Comparison of ENCODE assay signal across 16 cellular contexts in genomic region chrX:38600089-38600755, GRCh38. TPM values are rescaled to one million over a fixed set of nuclear protein-coding genes. Genes with fewer than 3 reads are reported as not detected.
DNase-seq lines count a peak whose midpoint lies in the region; ATAC-seq and TF ChIP-seq lines count a peak whose summit lies in the region.
"Had no signal": no experiment of that assay in that cellular context is flagged by ENCODE, and none has a peak within 500 bp of the region (broad histone marks: within the 10 kb centered on the region; RNA-seq: fewer than 3 reads in every experiment).

No MANE protein-coding gene starts in this region.

- H3K4me1 ChIP-seq in cardiac muscle cell (ENCODE audit: low read depth) (peaks cover 24% of the 10 kb centered on the region), left ventricle myocardium inferior (peaks cover 13% of the 10 kb centered on the region), endocrine pancreas (ENCODE audit: control insufficient read depth, insufficient read depth, low read length) (peaks cover 10% of the 10 kb centered on the region), skeletal muscle tissue (ENCODE audit: control insufficient read depth in 3 of 3, insufficient read depth in 3 of 3, low read length in 3 of 3) (peaks cover 0 to 5% (median 5%) of the 10 kb centered on the region in 3 donors), OCI-LY7 (ENCODE audit: insufficient read depth, low read length, poor library complexity, severe bottlenecking) (no peaks in the 10 kb centered on the region), H9 (ENCODE audit: insufficient read depth, low read length) (no peaks in the 10 kb centered on the region)

- H3K27ac ChIP-seq in cardiac muscle cell, result peak overlapping the region; percentile 28
- no peak overlapping the region for H3K27ac ChIP-seq in left ventricle myocardium inferior (replicated peaks)
- H3K27ac ChIP-seq in skeletal muscle tissue (ENCODE audit: low read depth, low read length), result peak overlapping the region; percentile 34
- no peak overlapping the region for H3K27ac ChIP-seq in OCI-LY7 (ENCODE audit: low read depth, low read length, poor library complexity, severe bottlenecking)
- no peak overlapping the region for H3K27ac ChIP-seq in H9 (ENCODE audit: insufficient read length, low read depth, low read length)

- intact Hi-C loops in left ventricle myocardium inferior (cut with micrococcal nuclease), result no loop called here
- intact Hi-C loops in OCI-LY7 (cut with micrococcal nuclease; ENCODE audit: unreplicated experiment), result no loop called here

- H3K4me1 Mint-ChIP-seq in nephron progenitor cell (peaks cover 12% of the 10 kb centered on the region), H9 (peaks cover 0 to 4% of the 10 kb centered on the region in 2 experiments; a peak in 1 of 4 replicates)
- H3K4me1 Mint-ChIP-seq: CD14-positive monocyte had no signal

- no peak overlapping the region for H2BK120ac ChIP-seq in H9 (ENCODE audit: low read depth, low read length, poor library complexity, severe bottlenecking)

- H3K9me3 ChIP-seq in cardiac muscle cell (ENCODE audit: low read depth) (no peaks in the 10 kb centered on the region), left ventricle myocardium inferior (replicated peaks) (no peaks in the 10 kb centered on the region), endocrine pancreas (ENCODE audit: control insufficient read depth, low read length) (no peaks in the 10 kb centered on the region), skeletal muscle tissue (ENCODE audit: control insufficient read depth in 3 of 3, low read length in 3 of 3) (no peaks in the 10 kb centered on the region), OCI-LY7 (ENCODE audit: low read length) (no peaks in the 10 kb centered on the region), H9 (ENCODE audit: control insufficient read depth, low read depth, low read length) (peaks cover 5% of the 10 kb centered on the region)

- H3K23me2 ChIP-seq in H9 (ENCODE audit: insufficient read length, low read depth, low read length, poor library complexity, severe bottlenecking), result no peaks in the 10 kb centered on the region

- BruUV-seq in OCI-LY7 (replicated peaks; lab: Mats Ljungman, UMichigan), result no TSS peak

- no peak overlapping the region for H3T11ph ChIP-seq in H9 (ENCODE audit: low read length)

- ATAC-seq in GM19035 (IDR thresholded peaks at IDR 0.05; ENCODE audit: unreplicated experiment), result no peak

- no peak overlapping the region for H3K4ac ChIP-seq in H9 (ENCODE audit: low read depth, low read length)

- no peaks in the 10 kb centered on the region for H3K79me2 ChIP-seq in OCI-LY7 (ENCODE audit: insufficient read depth, low read depth, low read length)
- H3K79me2 ChIP-seq in H9 (ENCODE audit: insufficient read depth, low read length), result no peaks in the 10 kb centered on the region

- H2BK15ac ChIP-seq in H9 (ENCODE audit: low read depth, low read length), result no peak overlapping the region

- H3K9me2 ChIP-seq in OCI-LY7 (ENCODE audit: insufficient read depth, low read length), result no peaks in the 10 kb centered on the region

- no peak overlapping the region for H2BK20ac ChIP-seq in H9 (ENCODE audit: low read depth, low read length, poor library complexity, severe bottlenecking)

- no peak overlapping the region for H3K56ac ChIP-seq in H9 (ENCODE audit: insufficient read length, low read depth, low read length)

- no peak overlapping the region for H4K91ac ChIP-seq in H9 (ENCODE audit: insufficient read length, low read depth, low read length)

- POLR2A ChIA-PET in OCI-LY7 (lab: Charles Lee), result no interaction called here

- H3K27me3 ChIP-seq in cardiac muscle cell, result no peaks in the 10 kb centered on the region
- no peaks in the 10 kb centered on the region for H3K27me3 ChIP-seq in left ventricle myocardium inferior (ENCODE audit: low read depth)
- H3K27me3 ChIP-seq in endocrine pancreas (ENCODE audit: control insufficient read depth, insufficient read depth, low read length), result no peaks in the 10 kb centered on the region
- no peaks in the 10 kb centered on the region for H3K27me3 ChIP-seq in skeletal muscle tissue (ENCODE audit: control insufficient read depth in 3 of 3, insufficient read depth in 3 of 3, low read length in 3 of 3)
- no peaks in the 10 kb centered on the region for H3K27me3 ChIP-seq in H9 (ENCODE audit: insufficient read depth, low read length)

- no peak overlapping the region for H2BK5ac ChIP-seq in H9 (ENCODE audit: insufficient read length, low read length)

- H3K4me3 Mint-ChIP-seq in nephron progenitor cell (no peak overlapping the region), H9 (no peak overlapping the region)
- H3K4me3 Mint-ChIP-seq: CD14-positive monocyte had no signal

- H3K36me3 Mint-ChIP-seq in nephron progenitor cell (ENCODE audit: low read depth), result peaks cover 1% of the 10 kb centered on the region
- no peaks in the 10 kb centered on the region for H3K36me3 Mint-ChIP-seq in H9 (ENCODE audit: insufficient read depth in 1 of 3, low read depth in 3 of 3)
- H3K36me3 Mint-ChIP-seq: CD14-positive monocyte had no signal

- no peak overlapping the region for H4K5ac ChIP-seq in H9 (ENCODE audit: insufficient read length, low read depth, low read length)

- no peak for DNase-seq in cardiac muscle cell (ENCODE audit: low read depth in 1 of 2, low spot score in 1 of 2)
- DNase-seq in left ventricle myocardium inferior, result no peak
- DNase-seq in nephron progenitor cell, result no peak
- DNase-seq in OCI-LY7 (ENCODE audit: low spot score), result no peak
- DNase-seq in H9, result no peak
- DNase-seq: DMS 273 treated with DMSO at 0.1 percent for 48 hours, GOT3, NCI-H187, NCI-H2171, NCI-H446, NCI-H69, RPMI8226 had no signal

- H3K4me2 ChIP-seq in OCI-LY7 (ENCODE audit: low read length), result no peak overlapping the region
- H3K4me2 ChIP-seq in H9 (ENCODE audit: insufficient read depth, insufficient read length, low read length), result no peak overlapping the region

- CTCF ChIA-PET in OCI-LY7 (lab: Charles Lee; ENCODE audit: unreplicated experiment), result no interaction called here

- WGBS in H9 (ENCODE audit: extremely low coverage, insufficient read length, low lambda C conversion rate), result no CpG with 5 or more reads among the region's 3 CpGs

- no peak overlapping the region for H3K14ac ChIP-seq in H9 (ENCODE audit: insufficient read depth, low read length)

- no peak overlapping the region for H2BK12ac ChIP-seq in H9 (ENCODE audit: insufficient read length, low read depth, low read length)

- no peak overlapping the region for H3K18ac ChIP-seq in H9 (ENCODE audit: insufficient read length, low read depth, low read length)

- H3K27ac Mint-ChIP-seq in nephron progenitor cell (peak overlapping the region; percentile 62), H9 (no peak overlapping the region)

- no peak overlapping the region for H4K8ac ChIP-seq in H9 (replicated peaks; ENCODE audit: insufficient read length, low read depth, low read length)

- H3K4me3 ChIP-seq in cardiac muscle cell (no peak overlapping the region), left ventricle myocardium inferior (no peak overlapping the region), endocrine pancreas (ENCODE audit: control insufficient read depth, insufficient read depth, low read length) (peak overlapping the region; percentile 42), skeletal muscle tissue (ENCODE audit: low read length in 3 of 3) (no peak overlapping the region), OCI-LY7 (ENCODE audit: low read depth, low read length, poor library complexity, severe bottlenecking) (no peak overlapping the region)

- no peaks in the 10 kb centered on the region for H3K79me1 ChIP-seq in H9 (ENCODE audit: insufficient read depth, low read depth, low read length, poor library complexity, severe bottlenecking)

- H3K23ac ChIP-seq in H9 (ENCODE audit: insufficient read length, low read depth, low read length), result no peak overlapping the region

- no peak overlapping the region for H3K9ac ChIP-seq in endocrine pancreas (ENCODE audit: control insufficient read depth, insufficient read depth, low read length)
- H3K9ac ChIP-seq in skeletal muscle tissue (ENCODE audit: low read depth in 1 of 3, low read length in 3 of 3), result no peak overlapping the region
- no peak overlapping the region for H3K9ac ChIP-seq in H9 (ENCODE audit: extremely low read depth, insufficient read length, low read length)

- H2AFZ ChIP-seq in OCI-LY7 (ENCODE audit: low read length), result no peak overlapping the region
- no peak overlapping the region for H2AFZ ChIP-seq in H9 (ENCODE audit: low read length)

- H4K20me1 ChIP-seq in OCI-LY7 (ENCODE audit: insufficient read depth, low read length), result no peaks in the 10 kb centered on the region
- H4K20me1 ChIP-seq in H9 (ENCODE audit: control insufficient read depth, insufficient read depth, insufficient read length), result no peaks in the 10 kb centered on the region

- H3K36me3 ChIP-seq in cardiac muscle cell (no peaks in the 10 kb centered on the region), left ventricle myocardium inferior (no peaks in the 10 kb centered on the region), endocrine pancreas (ENCODE audit: control insufficient read depth, insufficient read depth, low read length) (no peaks in the 10 kb centered on the region), skeletal muscle tissue (ENCODE audit: control insufficient read depth in 3 of 3, insufficient read depth in 3 of 3, low read length in 3 of 3) (no peaks in the 10 kb centered on the region), OCI-LY7 (ENCODE audit: insufficient read depth, low read length) (no peaks in the 10 kb centered on the region)

- TF ChIP-seq CTCF in cardiac muscle cell (IDR thresholded peaks at IDR 0.05; ENCODE audit: low read depth, low read length) (no peak), left ventricle myocardium inferior (IDR thresholded peaks at IDR 0.05; ENCODE audit: borderline replicate concordance) (no peak), nephron progenitor cell (IDR thresholded peaks at IDR 0.05) (no peak), OCI-LY7 (conservative IDR thresholded peaks at IDR 0.05; ENCODE audit: low read length) (no peak), H9 (conservative IDR thresholded peaks at IDR 0.05) (no peak)

- H2AK5ac ChIP-seq in H9 (ENCODE audit: insufficient read length, low read length), result no peak overlapping the region

- H3K27me3 Mint-ChIP-seq in nephron progenitor cell (ENCODE audit: low read depth, poor library complexity) (no peaks in the 10 kb centered on the region), H9 (ENCODE audit: low read depth) (peaks cover 2% of the 10 kb centered on the region; the same call in 1 of the 2 replicates)

- peaks cover 31% of the 10 kb centered on the region for H3K9me3 Mint-ChIP-seq in nephron progenitor cell
- H3K9me3 Mint-ChIP-seq in H9, result peaks cover 40 to 46% of the 10 kb centered on the region in 2 experiments
- H3K9me3 Mint-ChIP-seq: CD14-positive monocyte had no signal

RNA-seq across cellular contexts. Expression of gene TSPAN7, which starts 38.9 kb away (rescaled TPM):
- total RNA-seq in cardiac muscle cell (22.0 and 23.1 TPM in 2 replicates), left ventricle myocardium inferior (14.8 TPM), skeletal muscle tissue (25.6 TPM), OCI-LY7 (2022) (not detected in 2 replicates), H9 (2021) (3.5 and 3.8 TPM in 2 replicates)
- polyA plus RNA-seq in cardiac muscle cell, result 41.4 and 50.9 TPM in 2 replicates
- total RNA-seq in OCI-LY7 (2014; rRNA removed; shearing (Covaris generic)), result not detected in 2 replicates
- polyA plus RNA-seq: CD14-positive monocyte had no signal

Comparison
In these comparisons a context has a peak if more than half of its experiments do, and no peak if none do; other contexts are left out.
1. H3K27ac ChIP-seq: peak in cardiac muscle cell (single experiment) and skeletal muscle tissue (single experiment); none in left ventricle myocardium inferior (single experiment), OCI-LY7 (single experiment) and H9 (single experiment).